1 cellular context compared by ENCODE assay signal in the genomic region with DNA sequence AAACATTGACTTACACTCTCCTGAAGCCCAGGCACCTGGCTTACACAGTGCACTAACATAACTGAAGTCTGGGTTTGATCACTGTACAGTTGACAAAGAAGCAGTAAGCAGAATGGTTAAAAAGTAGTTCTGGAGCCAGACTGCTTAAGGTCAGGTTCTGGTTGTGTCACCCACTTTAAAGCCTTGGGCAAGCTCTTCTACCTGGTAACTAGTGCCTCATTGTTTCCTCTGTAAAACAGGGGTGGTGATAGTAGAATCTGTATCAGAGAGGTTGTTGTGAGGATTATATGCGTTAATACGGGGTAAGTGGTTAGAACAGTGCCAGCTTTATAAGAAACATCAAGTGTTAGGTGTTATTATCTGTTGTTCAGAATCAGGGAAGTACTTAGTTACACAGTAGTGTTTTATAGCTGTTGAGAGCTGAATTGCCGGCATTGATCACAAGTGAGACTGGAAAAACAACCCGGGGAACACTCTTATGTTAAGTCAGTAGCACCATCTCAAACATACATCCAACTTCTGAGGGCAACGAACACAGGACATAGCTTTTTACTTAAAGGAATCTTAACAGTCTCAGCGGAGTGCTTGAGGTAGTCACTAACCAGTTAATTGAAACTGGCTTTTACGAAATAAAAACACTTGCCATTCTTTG.
TF ChIP-seq lines count a peak whose summit lies in the region.

No MANE protein-coding gene starts in this region.

TF ChIP-seq in SK-N-SH, 30 proteins besides CTCF, POLR2A, EP300 and RAD21 (continued from another document):
- TF ChIP-seq, protein P1, sequence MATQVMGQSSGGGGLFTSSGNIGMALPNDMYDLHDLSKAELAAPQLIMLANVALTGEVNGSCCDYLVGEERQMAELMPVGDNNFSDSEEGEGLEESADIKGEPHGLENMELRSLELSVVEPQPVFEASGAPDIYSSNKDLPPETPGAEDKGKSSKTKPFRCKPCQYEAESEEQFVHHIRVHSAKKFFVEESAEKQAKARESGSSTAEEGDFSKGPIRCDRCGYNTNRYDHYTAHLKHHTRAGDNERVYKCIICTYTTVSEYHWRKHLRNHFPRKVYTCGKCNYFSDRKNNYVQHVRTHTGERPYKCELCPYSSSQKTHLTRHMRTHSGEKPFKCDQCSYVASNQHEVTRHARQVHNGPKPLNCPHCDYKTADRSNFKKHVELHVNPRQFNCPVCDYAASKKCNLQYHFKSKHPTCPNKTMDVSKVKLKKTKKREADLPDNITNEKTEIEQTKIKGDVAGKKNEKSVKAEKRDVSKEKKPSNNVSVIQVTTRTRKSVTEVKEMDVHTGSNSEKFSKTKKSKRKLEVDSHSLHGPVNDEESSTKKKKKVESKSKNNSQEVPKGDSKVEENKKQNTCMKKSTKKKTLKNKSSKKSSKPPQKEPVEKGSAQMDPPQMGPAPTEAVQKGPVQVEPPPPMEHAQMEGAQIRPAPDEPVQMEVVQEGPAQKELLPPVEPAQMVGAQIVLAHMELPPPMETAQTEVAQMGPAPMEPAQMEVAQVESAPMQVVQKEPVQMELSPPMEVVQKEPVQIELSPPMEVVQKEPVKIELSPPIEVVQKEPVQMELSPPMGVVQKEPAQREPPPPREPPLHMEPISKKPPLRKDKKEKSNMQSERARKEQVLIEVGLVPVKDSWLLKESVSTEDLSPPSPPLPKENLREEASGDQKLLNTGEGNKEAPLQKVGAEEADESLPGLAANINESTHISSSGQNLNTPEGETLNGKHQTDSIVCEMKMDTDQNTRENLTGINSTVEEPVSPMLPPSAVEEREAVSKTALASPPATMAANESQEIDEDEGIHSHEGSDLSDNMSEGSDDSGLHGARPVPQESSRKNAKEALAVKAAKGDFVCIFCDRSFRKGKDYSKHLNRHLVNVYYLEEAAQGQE (IDR thresholded peaks at IDR 0.05; ENCODE audit: low read depth, low read length): no peak
- TF ChIP-seq TCF12 (IDR thresholded peaks at IDR 0.05): no peak
- TF ChIP-seq, protein P2, sequence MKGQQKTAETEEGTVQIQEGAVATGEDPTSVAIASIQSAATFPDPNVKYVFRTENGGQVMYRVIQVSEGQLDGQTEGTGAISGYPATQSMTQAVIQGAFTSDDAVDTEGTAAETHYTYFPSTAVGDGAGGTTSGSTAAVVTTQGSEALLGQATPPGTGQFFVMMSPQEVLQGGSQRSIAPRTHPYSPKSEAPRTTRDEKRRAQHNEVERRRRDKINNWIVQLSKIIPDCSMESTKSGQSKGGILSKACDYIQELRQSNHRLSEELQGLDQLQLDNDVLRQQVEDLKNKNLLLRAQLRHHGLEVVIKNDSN (IDR thresholded peaks at IDR 0.05; ENCODE audit: borderline replicate concordance, low read depth): no peak
- TF ChIP-seq, protein P3, sequence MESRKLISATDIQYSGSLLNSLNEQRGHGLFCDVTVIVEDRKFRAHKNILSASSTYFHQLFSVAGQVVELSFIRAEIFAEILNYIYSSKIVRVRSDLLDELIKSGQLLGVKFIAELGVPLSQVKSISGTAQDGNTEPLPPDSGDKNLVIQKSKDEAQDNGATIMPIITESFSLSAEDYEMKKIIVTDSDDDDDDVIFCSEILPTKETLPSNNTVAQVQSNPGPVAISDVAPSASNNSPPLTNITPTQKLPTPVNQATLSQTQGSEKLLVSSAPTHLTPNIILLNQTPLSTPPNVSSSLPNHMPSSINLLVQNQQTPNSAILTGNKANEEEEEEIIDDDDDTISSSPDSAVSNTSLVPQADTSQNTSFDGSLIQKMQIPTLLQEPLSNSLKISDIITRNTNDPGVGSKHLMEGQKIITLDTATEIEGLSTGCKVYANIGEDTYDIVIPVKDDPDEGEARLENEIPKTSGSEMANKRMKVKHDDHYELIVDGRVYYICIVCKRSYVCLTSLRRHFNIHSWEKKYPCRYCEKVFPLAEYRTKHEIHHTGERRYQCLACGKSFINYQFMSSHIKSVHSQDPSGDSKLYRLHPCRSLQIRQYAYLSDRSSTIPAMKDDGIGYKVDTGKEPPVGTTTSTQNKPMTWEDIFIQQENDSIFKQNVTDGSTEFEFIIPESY (IDR thresholded peaks at IDR 0.05; ENCODE audit: borderline replicate concordance, low read depth): no peak
- TF ChIP-seq GATA2 (CRISPR knock-in tag; IDR thresholded peaks at IDR 0.05): no peak
- TF ChIP-seq SIN3A (IDR thresholded peaks at IDR 0.05; ENCODE audit: borderline replicate concordance, low read depth, low read length): no peak
